Comparison of ENCODE assay signal across 9 cellular contexts in genomic region chr19:38339001-38339400, GRCh38. TPM values are rescaled to one million over a fixed set of nuclear protein-coding genes. Genes with fewer than 3 reads are reported as not detected.
DNase-seq lines count a peak whose midpoint lies in the region; ATAC-seq, FAIRE-seq and TF ChIP-seq lines count a peak whose summit lies in the region.
"Not testable (repeated sequence)": the region's sequence is repeated elsewhere in the genome, so short reads cannot be mapped to it uniquely, and the experiment has no call there.
"Had no signal": no experiment of that assay in that cellular context is flagged by ENCODE, and none has a peak within 500 bp of the region (broad histone marks: within the 10 kb centered on the region; RNA-seq: fewer than 3 reads in every experiment).

No MANE protein-coding gene starts in this region.

- WGBS in H9 (ENCODE audit: extremely low coverage, insufficient read length, low lambda C conversion rate): no CpG with 5 or more reads among the region's 4 CpGs
- no CpG with 5 or more reads among the region's 4 CpGs for WGBS in mesendoderm (ENCODE audit: extremely low coverage, insufficient coverage, low lambda C conversion rate)
- WGBS in trophoblast cell (ENCODE audit: extremely low coverage, insufficient coverage, insufficient read length): no CpG with 5 or more reads among the region's 4 CpGs

- H3K9ac ChIP-seq in H9 (ENCODE audit: extremely low read depth, insufficient read length, low read length); astrocyte (ENCODE audit: low read length); mesendoderm (ENCODE audit: low read length); trophoblast cell (ENCODE audit: low read length): not testable (repeated sequence)

- not testable (repeated sequence) for H3K27ac ChIP-seq in H9 (ENCODE audit: insufficient read length, low read depth, low read length); astrocyte (ENCODE audit: low read depth, low read length); mesendoderm (ENCODE audit: low read depth, low read length)
- H3K27ac ChIP-seq in trophoblast cell (ENCODE audit: low read depth, low read length): peak overlapping the region; percentile 84

- H3K36me3 ChIP-seq in astrocyte (ENCODE audit: insufficient read depth, low read length); mesendoderm (ENCODE audit: control insufficient read depth, insufficient read depth, low read length); trophoblast cell (ENCODE audit: control insufficient read depth in 1 of 2, insufficient read depth in 2 of 2, low read length in 2 of 2): not testable (repeated sequence)

- not testable (repeated sequence) for H3K9me3 Mint-ChIP-seq in H9; T-cell; astrocyte (ENCODE audit: unreplicated experiment)
- H3K9me3 Mint-ChIP-seq in glutamatergic neuron (ENCODE audit: unreplicated experiment): peaks cover 12% of the 10 kb centered on the region

- CTCF ChIA-PET in T-cell (lab: Charles Lee): interaction anchor here in 1 of 2 donors (0.6 kb wide), 1 partner anchor 434 kb away, joined by 3 read pairs; no protein-coding TSS in a partner anchor

- not testable (repeated sequence) for H3K79me2 ChIP-seq in H9 (ENCODE audit: insufficient read depth, low read length); astrocyte (ENCODE audit: insufficient read depth, low read length); mesendoderm (ENCODE audit: control insufficient read depth, insufficient read depth, low read length); trophoblast cell (ENCODE audit: control insufficient read depth, insufficient read depth, low read length, poor library complexity)

- H3K79me1 ChIP-seq in H9 (ENCODE audit: insufficient read depth, low read depth, low read length, poor library complexity, severe bottlenecking); mesendoderm (ENCODE audit: low read length): not testable (repeated sequence)
- H3K79me1 ChIP-seq in trophoblast cell (ENCODE audit: low read length): peaks cover 15% of the 10 kb centered on the region

- not testable (repeated sequence) for H4K20me1 ChIP-seq in H9 (ENCODE audit: control insufficient read depth, insufficient read depth, insufficient read length); astrocyte (ENCODE audit: insufficient read depth, low read length)

- H2AFZ ChIP-seq in H9 (ENCODE audit: low read length); astrocyte (ENCODE audit: low read depth, low read length); trophoblast cell (ENCODE audit: insufficient read depth, low read length, poor library complexity): not testable (repeated sequence)

- peaks cover 15 to 16% of the 10 kb centered on the region in 2 experiments for H3K4me1 Mint-ChIP-seq in H9
- H3K4me1 Mint-ChIP-seq in T-cell: peaks cover 13 to 17% (median 16%) of the 10 kb centered on the region in 3 donors
- H3K4me1 Mint-ChIP-seq in astrocyte (ENCODE audit: low read depth, unreplicated experiment): not testable (repeated sequence)
- peaks cover 12% of the 10 kb centered on the region for H3K4me1 Mint-ChIP-seq in glutamatergic neuron (ENCODE audit: low read depth, unreplicated experiment)

- H3K4me2 ChIP-seq in H9 (ENCODE audit: insufficient read depth, insufficient read length, low read length); astrocyte (ENCODE audit: low read length); mesendoderm (ENCODE audit: low read length); trophoblast cell (ENCODE audit: low read length): not testable (repeated sequence)

- not testable (repeated sequence) for H3K27me3 Mint-ChIP-seq in H9 (ENCODE audit: low read depth); T-cell; astrocyte (ENCODE audit: low read depth, unreplicated experiment); glutamatergic neuron (ENCODE audit: unreplicated experiment)

- not testable (repeated sequence) for H2BK20ac ChIP-seq in H9 (ENCODE audit: low read depth, low read length, poor library complexity, severe bottlenecking)

- H3K18ac ChIP-seq in H9 (ENCODE audit: insufficient read length, low read depth, low read length); mesendoderm (ENCODE audit: low read length); trophoblast cell (ENCODE audit: low read length): not testable (repeated sequence)

- peak overlapping the region in 1 of 2 experiments; percentile 56; a peak in 1 of 5 replicates for H3K4me3 Mint-ChIP-seq in H9
- H3K4me3 Mint-ChIP-seq in T-cell: peak overlapping the region in 2 of 3 donors; percentile 19 to 41
- H3K4me3 Mint-ChIP-seq in astrocyte (ENCODE audit: unreplicated experiment): peak overlapping the region; percentile 79
- H3K4me3 Mint-ChIP-seq in glutamatergic neuron (ENCODE audit: unreplicated experiment): peak overlapping the region; percentile 79

- H2BK5ac ChIP-seq in H9 (ENCODE audit: insufficient read length, low read length); mesendoderm (ENCODE audit: low read length): not testable (repeated sequence)
- peak overlapping the region; percentile 85 for H2BK5ac ChIP-seq in trophoblast cell (ENCODE audit: low read depth, low read length, poor library complexity)

- not testable (repeated sequence) for H3K4me3 ChIP-seq in astrocyte (ENCODE audit: insufficient read depth, low read depth, low read length); mesendoderm (ENCODE audit: low read length); trophoblast cell (ENCODE audit: low read depth, low read length)

- not testable (repeated sequence) for FAIRE-seq in astrocyte (lab: Jason Lieb, UNC)

- H4K12ac ChIP-seq in trophoblast cell (ENCODE audit: low read depth, low read length): not testable (repeated sequence)

- H3K27ac Mint-ChIP-seq in H9 (peak overlapping the region; percentile 4 to 85 (median 68); a peak in 4 of 7 replicates), astrocyte (ENCODE audit: unreplicated experiment) (peak overlapping the region; percentile 69), glutamatergic neuron (ENCODE audit: unreplicated experiment) (peak overlapping the region; percentile 89)
- not testable (repeated sequence) for H3K27ac Mint-ChIP-seq in T-cell

- not testable (repeated sequence) for H4K91ac ChIP-seq in H9 (ENCODE audit: insufficient read length, low read depth, low read length); trophoblast cell (ENCODE audit: low read depth, low read length)

- H3K23me2 ChIP-seq in H9 (ENCODE audit: insufficient read length, low read depth, low read length, poor library complexity, severe bottlenecking): peaks cover 13% of the 10 kb centered on the region

- not testable (repeated sequence) for H3K36me3 Mint-ChIP-seq in H9 (ENCODE audit: insufficient read depth in 1 of 3, low read depth in 3 of 3); T-cell; astrocyte (ENCODE audit: low read depth, unreplicated experiment); glutamatergic neuron (ENCODE audit: unreplicated experiment)

- not testable (repeated sequence) for H3K4ac ChIP-seq in H9 (ENCODE audit: low read depth, low read length); mesendoderm (ENCODE audit: low read depth, low read length); trophoblast cell (ENCODE audit: low read depth, low read length)

- H3K4me1 ChIP-seq in H9 (ENCODE audit: insufficient read depth, low read length); astrocyte (ENCODE audit: insufficient read depth, low read length); mesendoderm (ENCODE audit: control insufficient read depth, low read depth, low read length): not testable (repeated sequence)
- H3K4me1 ChIP-seq in trophoblast cell (ENCODE audit: control insufficient read depth in 1 of 2, insufficient read depth in 2 of 2, low read length in 2 of 2): peaks cover 3 to 11% of the 10 kb centered on the region in 2 experiments

- not testable (repeated sequence) for DNase-seq in H9, T-cell, glutamatergic neuron
- DNase-seq in NCI-H69 (lab: John Stamatoyannopoulos, UW): peak; percentile 37
- DNase-seq in astrocyte (ENCODE audit: low read depth): peak; percentile 29
- DNase-seq in mesendoderm: peak; percentile 64
- DNase-seq in trophoblast cell: peak; percentile 88 to 93

- H3K14ac ChIP-seq in H9 (ENCODE audit: insufficient read depth, low read length); trophoblast cell (ENCODE audit: low read length): not testable (repeated sequence)

- H2AK5ac ChIP-seq in H9 (ENCODE audit: insufficient read length, low read length); mesendoderm (ENCODE audit: low read length); trophoblast cell (ENCODE audit: low read length): not testable (repeated sequence)

- POLR2A ChIA-PET in T-cell (lab: Charles Lee): not testable (repeated sequence)

- H3K27me3 ChIP-seq in H9 (ENCODE audit: insufficient read depth, low read length); astrocyte (ENCODE audit: insufficient read depth, low read length); mesendoderm (ENCODE audit: insufficient read depth, low read length, poor library complexity); trophoblast cell (ENCODE audit: insufficient read depth, low read length): not testable (repeated sequence)

- not testable (repeated sequence) for H3T11ph ChIP-seq in H9 (ENCODE audit: low read length)

- H4K8ac ChIP-seq in H9 (replicated peaks; ENCODE audit: insufficient read length, low read depth, low read length); mesendoderm (ENCODE audit: low read depth, low read length); trophoblast cell (ENCODE audit: low read depth, low read length): not testable (repeated sequence)

- not testable (repeated sequence) for H4K5ac ChIP-seq in H9 (ENCODE audit: insufficient read length, low read depth, low read length); mesendoderm (ENCODE audit: low read length)

- not testable (repeated sequence) for H3K9me3 ChIP-seq in H9 (ENCODE audit: control insufficient read depth, low read depth, low read length); astrocyte (ENCODE audit: insufficient read depth, low read depth, low read length); trophoblast cell (ENCODE audit: insufficient read depth, low read depth, low read length)

- not testable (repeated sequence) for TF ChIP-seq CTCF in H9 (conservative IDR thresholded peaks at IDR 0.05); astrocyte (IDR thresholded peaks at IDR 0.05; ENCODE audit: insufficient read depth, low read depth, low read length); glutamatergic neuron (IDR thresholded peaks at IDR 0.05; ENCODE audit: partially characterized antibody, unreplicated experiment)

- H2BK15ac ChIP-seq in H9 (ENCODE audit: low read depth, low read length); mesendoderm (replicated peaks; ENCODE audit: low read depth): not testable (repeated sequence)

- H3K56ac ChIP-seq in H9 (ENCODE audit: insufficient read length, low read depth, low read length); mesendoderm (ENCODE audit: low read length): not testable (repeated sequence)

- not testable (repeated sequence) for ATAC-seq in T-cell (replicated peaks in 1 of 4)

- not testable (repeated sequence) for H2BK120ac ChIP-seq in H9 (ENCODE audit: low read depth, low read length, poor library complexity, severe bottlenecking); mesendoderm (ENCODE audit: low read depth, low read length); trophoblast cell (ENCODE audit: insufficient read depth, low read length, poor library complexity)

- not testable (repeated sequence) for H2BK12ac ChIP-seq in H9 (ENCODE audit: insufficient read length, low read depth, low read length); trophoblast cell (ENCODE audit: low read length)

- not testable (repeated sequence) for H3K23ac ChIP-seq in H9 (ENCODE audit: insufficient read length, low read depth, low read length); mesendoderm (ENCODE audit: low read length); trophoblast cell (ENCODE audit: low read length)

RNA-seq across cellular contexts. Expression of gene CATSPERG, which starts 3.4 kb away (rescaled TPM):
- 3.0 and 3.7 TPM in 2 replicates for total RNA-seq in H9 (2021)
- 10 to 100 TPM; 11.1 to 27.2 (median 21.2) TPM for total RNA-seq in T-cell
- 2.2 and 6.4 TPM in 2 replicates for total RNA-seq in astrocyte
- total RNA-seq in glutamatergic neuron (ENCODE audit: unreplicated experiment): 39.0 TPM
- 0.07 TPM for polyA plus RNA-seq in mesendoderm (2013, experiment 1 of 2)
- polyA plus RNA-seq in mesendoderm (2013, experiment 2 of 2): 0.20 TPM
- polyA plus RNA-seq in trophoblast cell (2013): 1.2 and 1.3 TPM in 2 replicates
- total RNA-seq: RPMI7951 had no signal

RNA-seq across cellular contexts. Expression of gene KCNK6, which starts 19.4 kb away (rescaled TPM):
- total RNA-seq in H9 (2021): 5.4 and 6.5 TPM in 2 replicates
- 10 to 100 TPM in 3 of 5 donors, 1 to 10 TPM in 2; 4.8 to 12.9 (median 12.6) TPM for total RNA-seq in T-cell
- total RNA-seq in astrocyte: 8.6 and 10.8 TPM in 2 replicates
- total RNA-seq in glutamatergic neuron (ENCODE audit: unreplicated experiment): 2.7 TPM
- 4.2 TPM for polyA plus RNA-seq in mesendoderm (2013, experiment 1 of 2)
- polyA plus RNA-seq in mesendoderm (2013, experiment 2 of 2): 4.0 TPM
- 8.6 and 9.0 TPM in 2 replicates for polyA plus RNA-seq in trophoblast cell (2013)

RNA-seq across cellular contexts. Expression of gene YIF1B, which starts 23.3 kb away (rescaled TPM):
- 73.2 and 77.4 TPM in 2 replicates for total RNA-seq in H9 (2021)
- total RNA-seq in T-cell: 10 to 100 TPM; 28.1 to 39.1 (median 34.1) TPM
- 81.3 and 85.7 TPM in 2 replicates for total RNA-seq in astrocyte
- total RNA-seq in glutamatergic neuron (ENCODE audit: unreplicated experiment): 101 TPM
- polyA plus RNA-seq in mesendoderm (2013, experiment 1 of 2): 47.5 TPM
- 49.6 TPM for polyA plus RNA-seq in mesendoderm (2013, experiment 2 of 2)
- polyA plus RNA-seq in trophoblast cell (2013): 60.0 and 60.1 TPM in 2 replicates

RNA-seq across cellular contexts. Expression of gene C19orf33, which starts 35.0 kb away (rescaled TPM):
- 1.2 TPM in 1 of 2 replicates, not detected in the other for total RNA-seq in H9 (2021)
- total RNA-seq in T-cell: 1 to 10 TPM in 2 of 5 donors, under 1 TPM in 1, not detected in 2; 0.56 to 1.4 (median 1.3) TPM
- 4.9 and 5.8 TPM in 2 replicates for total RNA-seq in astrocyte
- total RNA-seq in glutamatergic neuron (ENCODE audit: unreplicated experiment): 1.1 TPM
- 13.7 TPM for polyA plus RNA-seq in mesendoderm (2013, experiment 1 of 2)
- polyA plus RNA-seq in mesendoderm (2013, experiment 2 of 2): 14.0 TPM
- polyA plus RNA-seq in trophoblast cell (2013): 3.7 and 4.0 TPM in 2 replicates
- total RNA-seq: OCI-LY7, RPMI7951 had no signal

RNA-seq across cellular contexts. Expression of gene PSMD8, which starts 35.4 kb away (rescaled TPM):
- 185 and 189 TPM in 2 replicates for total RNA-seq in H9 (2021)
- 10 to 100 TPM; 76.4 to 95.2 (median 85.8) TPM for total RNA-seq in T-cell
- 215 and 218 TPM in 2 replicates for total RNA-seq in astrocyte
- total RNA-seq in glutamatergic neuron (ENCODE audit: unreplicated experiment): 156 TPM
- polyA plus RNA-seq in mesendoderm (2013, experiment 1 of 2): 175 TPM
- polyA plus RNA-seq in mesendoderm (2013, experiment 2 of 2): 175 TPM
- 201 and 203 TPM in 2 replicates for polyA plus RNA-seq in trophoblast cell (2013)
